ENCODE assay signal across 9 cellular contexts in genomic region chr16:63289834-63290460, GRCh38.
A peak's percentile ranks its signal among the peaks of the same experiment; 100 is the strongest.
DNase-seq lines count a peak whose midpoint lies in the region; ATAC-seq and TF ChIP-seq lines count a peak whose summit lies in the region.
"Had no signal": no experiment of that assay in that cellular context is flagged by ENCODE, and none has a peak within 500 bp of the region (broad histone marks: within the 10 kb centered on the region; RNA-seq: fewer than 3 reads in every experiment).

No MANE protein-coding gene starts in this region.

- TF ChIP-seq CTCF in GM06990 (IDR thresholded peaks at IDR 0.05; ENCODE audit: insufficient read depth, low read length, poor library complexity, severe bottlenecking) (peak; percentile 56), Peyer's patch (IDR thresholded peaks at IDR 0.05) (peak in 4 of 6 experiments; percentile 50 to 80 (median 68)), foreskin fibroblast (IDR thresholded peaks at IDR 0.05; ENCODE audit: low read depth, low read length) (peak; percentile 47), osteocyte (IDR thresholded peaks at IDR 0.05) (peak; percentile 63)

- no peak for TF ChIP-seq POLR2A in Peyer's patch (IDR thresholded peaks at IDR 0.05)

- H3K27me3 ChIP-seq in GM06990 (replicated peaks; ENCODE audit: control insufficient read depth, insufficient read depth, low read length) (no peaks in the 10 kb centered on the region), Peyer's patch (no peaks in the 10 kb centered on the region)

- H3K36me3 Mint-ChIP-seq in osteocyte (ENCODE audit: unreplicated experiment) = no peaks in the 10 kb centered on the region

- H3K4me1 Mint-ChIP-seq in osteocyte (ENCODE audit: unreplicated experiment) = no peaks in the 10 kb centered on the region

- H3K4me3 ChIP-seq in GM06990 (replicated peaks; ENCODE audit: low read depth, low read length) (no peak overlapping the region), Peyer's patch (no peak overlapping the region), foreskin fibroblast (ENCODE audit: low read depth in 1 of 2, low read length in 2 of 2) (no peak overlapping the region)
- H3K4me3 ChIP-seq in Jurkat, Clone E6-1 (ENCODE audit: low read length) = no peak overlapping the region

- no peak for DNase-seq in GM06990 (ENCODE audit: extremely low read depth, insufficient read length)
- DNase-seq in Jurkat, Clone E6-1 (ENCODE audit: low read depth, low spot score) = peak; percentile 50
- DNase-seq in Peyer's patch = peak in 1 of 3 donors; percentile 46
- no peak for DNase-seq in foreskin fibroblast
- no peak for DNase-seq in osteocyte (ENCODE audit: extremely low spot score, unreplicated experiment)
- no peak for DNase-seq in NK-92 treated with Interleukin-12 subunit alpha and Interleukin-12 subunit beta, amount 100 ng/mL, for 24 hours (lab: John Stamatoyannopoulos, UW)

- H3K27me3 Mint-ChIP-seq in osteocyte (ENCODE audit: unreplicated experiment) = no peaks in the 10 kb centered on the region

- no peaks in the 10 kb centered on the region for H3K36me3 ChIP-seq in GM06990 (ENCODE audit: control insufficient read depth, insufficient read depth, low read length)
- H3K36me3 ChIP-seq in Peyer's patch = no peaks in the 10 kb centered on the region

- H3K27ac ChIP-seq in Peyer's patch = no peak overlapping the region

- H3K4me3 Mint-ChIP-seq in osteocyte (ENCODE audit: unreplicated experiment) = no peak overlapping the region
- H3K4me3 Mint-ChIP-seq: T-helper 1 cell treated with Interleukin-12 subunit alpha and Interleukin-12 subunit beta and Interleukin-4 antibody, amounts not matched to agents 30 μg/mL and 1 μg/mL, for 36 hours had no signal

- H3K27ac Mint-ChIP-seq in osteocyte (ENCODE audit: unreplicated experiment) = no peak overlapping the region
- H3K27ac Mint-ChIP-seq: T-helper 1 cell treated with Interleukin-12 subunit alpha and Interleukin-12 subunit beta and Interleukin-4 antibody, amounts not matched to agents 30 μg/mL and 1 μg/mL, for 36 hours had no signal

- no peaks in the 10 kb centered on the region for H3K9me3 ChIP-seq in Peyer's patch

- H3K9me3 Mint-ChIP-seq in osteocyte (ENCODE audit: unreplicated experiment) = no peaks in the 10 kb centered on the region

- no peak for ATAC-seq in HG03442 (IDR thresholded peaks at IDR 0.05; ENCODE audit: unreplicated experiment)
- ATAC-seq in HG02678 (IDR thresholded peaks at IDR 0.05; ENCODE audit: unreplicated experiment) = no peak

- no peaks in the 10 kb centered on the region for H3K4me1 ChIP-seq in Peyer's patch
